In the genomic region with DNA sequence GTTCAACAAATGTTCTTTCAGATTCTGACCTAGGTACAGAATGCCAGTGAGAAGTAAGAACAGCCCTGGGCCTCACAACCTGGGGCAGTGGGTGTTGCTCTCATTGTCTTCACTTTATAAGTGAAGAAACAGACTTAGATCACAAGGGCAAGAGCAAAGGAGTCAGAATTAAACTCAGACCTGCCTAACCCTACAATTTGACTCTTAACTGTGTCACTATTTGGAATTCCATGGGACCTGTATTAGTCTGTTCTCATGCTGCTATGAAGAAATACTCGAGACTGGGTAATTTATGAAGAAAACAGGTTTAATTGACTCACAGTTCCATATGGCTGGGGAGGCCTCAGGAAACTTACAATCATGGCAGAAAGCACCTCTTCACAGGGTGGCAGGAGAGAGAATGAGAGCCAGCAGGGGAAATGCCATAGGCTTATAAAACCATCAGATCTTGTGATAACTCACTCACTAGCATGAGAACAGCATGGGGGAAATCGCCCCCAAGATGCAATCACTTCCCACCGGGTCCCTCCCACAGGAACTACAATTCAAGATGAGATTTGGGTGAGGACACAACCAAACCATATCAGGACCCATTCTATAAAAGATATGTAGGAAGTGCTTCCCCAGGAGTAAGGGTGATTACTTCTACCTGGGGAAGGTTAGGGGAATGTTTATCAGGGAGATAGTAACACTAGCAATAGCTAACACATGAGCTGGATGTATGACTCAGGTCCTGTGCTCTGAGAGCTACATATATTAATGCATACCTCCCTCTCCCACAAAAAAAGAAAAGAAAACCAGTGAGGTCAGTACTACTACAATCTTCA, we compare ENCODE assay signal across 20 cellular contexts.
A peak's percentile ranks its signal among the peaks of the same experiment; 100 is the strongest.
DNase-seq lines count a peak whose midpoint lies in the region; ATAC-seq, FAIRE-seq and TF ChIP-seq lines count a peak whose summit lies in the region.
"Had no signal": no experiment of that assay in that cellular context is flagged by ENCODE, and none has a peak within 500 bp of the region (broad histone marks: within the 10 kb centered on the region; RNA-seq: fewer than 3 reads in every experiment).

No MANE protein-coding gene starts in this region.

- no peak overlapping the region for H3K14ac ChIP-seq in trophoblast cell (ENCODE audit: low read length)

- no peak overlapping the region for H4K91ac ChIP-seq in trophoblast cell (ENCODE audit: low read depth, low read length)

- H3K23ac ChIP-seq in trophoblast cell (ENCODE audit: low read length) = no peak overlapping the region

- in situ Hi-C loops in GM23248 (cut with MboI) = no loop called here
- in situ Hi-C loops in mammary epithelial cell (cut with MboI; ENCODE audit: low sequenced_read_pairs in 2 of 2) = no loop called here

- peaks cover 0 to 3% (median 0%) of the 10 kb centered on the region in 8 donors for H3K9me3 Mint-ChIP-seq in CD4-positive, alpha-beta memory T cell

- POLR2A ChIA-PET in CD4-positive, alpha-beta memory T cell (lab: Charles Lee; ENCODE audit: partially characterized antibody) = no interaction called here

- 69 to 73% methylated on average over 3 of the region's 3 CpGs for WGBS in GM23248 (ENCODE audit: low coverage in 1 of 2, low lambda C conversion rate in 2 of 2, missing lambda C conversion rate in 2 of 2), 2 experiments
- 63% methylated on average over 3 of the region's 3 CpGs for WGBS in mammary epithelial cell (ENCODE audit: low coverage, missing lambda C conversion rate)
- no CpG with 5 or more reads among the region's 3 CpGs for WGBS in trophoblast cell (ENCODE audit: extremely low coverage, insufficient coverage, insufficient read length)

- CTCF ChIA-PET in mammary epithelial cell (lab: Charles Lee; ENCODE audit: low non-redundant PET) = interaction anchor here (0.6 kb wide), 1 partner anchor 166 kb away, joined by 4 read pairs; no protein-coding TSS in a partner anchor
- CTCF ChIA-PET in CD4-positive, alpha-beta memory T cell (lab: Charles Lee; ENCODE audit: partially characterized antibody) = no interaction called here

- H2BK120ac ChIP-seq in trophoblast cell (ENCODE audit: insufficient read depth, low read length, poor library complexity) = no peak overlapping the region

- no peaks in the 10 kb centered on the region for H3K79me2 ChIP-seq in GM23248 (ENCODE audit: insufficient read depth)
- H3K79me2 ChIP-seq in mammary epithelial cell (ENCODE audit: insufficient read depth, low read length) = peaks cover 3% of the 10 kb centered on the region
- no peaks in the 10 kb centered on the region for H3K79me2 ChIP-seq in trophoblast cell (ENCODE audit: control insufficient read depth, insufficient read depth, low read length, poor library complexity)

- no peaks in the 10 kb centered on the region for H3K36me3 Mint-ChIP-seq in CD4-positive, alpha-beta memory T cell
- H3K36me3 Mint-ChIP-seq: IgD-negative memory B cell had no signal

- dilution Hi-C loops in mammary epithelial cell (cut with HindIII; ENCODE audit: low sequenced_read_pairs) = no loop called here

- H3K18ac ChIP-seq in trophoblast cell (ENCODE audit: low read length) = no peak overlapping the region

- H2BK12ac ChIP-seq in trophoblast cell (ENCODE audit: low read length) = no peak overlapping the region

- H3K27ac ChIP-seq in GM23248 (no peak overlapping the region), mammary epithelial cell (ENCODE audit: insufficient read depth, low read depth, low read length) (peak overlapping the region; percentile 76), trophoblast cell (ENCODE audit: low read depth, low read length) (no peak overlapping the region)
- no peak overlapping the region for H3K27ac ChIP-seq in CD4-positive, alpha-beta memory T cell (ENCODE audit: low read depth, low read length)
- H3K27ac ChIP-seq: C4-2B, psoas muscle had no signal

- H4K20me1 ChIP-seq in GM23248 (ENCODE audit: insufficient read depth) (no peaks in the 10 kb centered on the region), mammary epithelial cell (ENCODE audit: insufficient read depth, low read length) (no peaks in the 10 kb centered on the region)

- no peaks in the 10 kb centered on the region for H3K4me1 Mint-ChIP-seq in CD4-positive, alpha-beta memory T cell

- H3K27ac Mint-ChIP-seq in CD4-positive, alpha-beta memory T cell = no peak overlapping the region
- H3K27ac Mint-ChIP-seq: IgD-negative memory B cell had no signal

- peaks cover 61% of the 10 kb centered on the region for H3K4me1 ChIP-seq in GM23248 (ENCODE audit: insufficient read depth)
- H3K4me1 ChIP-seq in mammary epithelial cell (ENCODE audit: insufficient read depth, low read length) = peaks cover 81% of the 10 kb centered on the region
- peaks cover 0 to 2% of the 10 kb centered on the region in 2 experiments for H3K4me1 ChIP-seq in trophoblast cell (ENCODE audit: control insufficient read depth in 1 of 2, insufficient read depth in 2 of 2, low read length in 2 of 2)
- no peaks in the 10 kb centered on the region for H3K4me1 ChIP-seq in CD4-positive, alpha-beta memory T cell (ENCODE audit: insufficient read depth, low read length)
- H3K4me1 ChIP-seq: psoas muscle had no signal

- no peak overlapping the region for H2BK5ac ChIP-seq in trophoblast cell (ENCODE audit: low read depth, low read length, poor library complexity)

- ATAC-seq in GM21360 (IDR thresholded peaks at IDR 0.05; ENCODE audit: unreplicated experiment) (no peak), GM18907 (IDR thresholded peaks at IDR 0.05; ENCODE audit: unreplicated experiment) (no peak)
- ATAC-seq: left ventricle myocardium superior, psoas muscle had no signal

- H2AFZ ChIP-seq in GM23248 = no peak overlapping the region
- H2AFZ ChIP-seq in mammary epithelial cell (ENCODE audit: low read depth, low read length) = no peak overlapping the region
- no peak overlapping the region for H2AFZ ChIP-seq in trophoblast cell (ENCODE audit: insufficient read depth, low read length, poor library complexity)

- no peaks in the 10 kb centered on the region for H3K36me3 ChIP-seq in GM23248 (ENCODE audit: low read depth)
- H3K36me3 ChIP-seq in mammary epithelial cell (ENCODE audit: insufficient read depth, low read length) = no peaks in the 10 kb centered on the region
- no peaks in the 10 kb centered on the region for H3K36me3 ChIP-seq in trophoblast cell (ENCODE audit: control insufficient read depth in 1 of 2, insufficient read depth in 2 of 2, low read length in 2 of 2)
- H3K36me3 ChIP-seq in CD4-positive, alpha-beta memory T cell (ENCODE audit: insufficient read depth, low read length) = no peaks in the 10 kb centered on the region

- H3K79me1 ChIP-seq in trophoblast cell (ENCODE audit: low read length) = no peaks in the 10 kb centered on the region

- H3K4ac ChIP-seq in trophoblast cell (ENCODE audit: low read depth, low read length) = no peak overlapping the region

- H3K27me3 Mint-ChIP-seq in CD4-positive, alpha-beta memory T cell = no peaks in the 10 kb centered on the region

- no peaks in the 10 kb centered on the region for H3K9me2 ChIP-seq in GM23248 (ENCODE audit: insufficient read depth)

- H3K27me3 ChIP-seq in GM23248 (replicated peaks; ENCODE audit: insufficient read depth) = no peaks in the 10 kb centered on the region
- H3K27me3 ChIP-seq in mammary epithelial cell (ENCODE audit: insufficient read depth, low read length) = no peaks in the 10 kb centered on the region
- no peaks in the 10 kb centered on the region for H3K27me3 ChIP-seq in trophoblast cell (ENCODE audit: insufficient read depth, low read length)
- H3K27me3 ChIP-seq in CD4-positive, alpha-beta memory T cell (ENCODE audit: insufficient read depth, low read length) = no peaks in the 10 kb centered on the region

- BruUV-seq in mammary epithelial cell (replicated peaks; lab: Mats Ljungman, UMichigan) = TSS peak; percentile 30

- H3K4me3 ChIP-seq in GM23248 (no peak overlapping the region), mammary epithelial cell (replicated peaks in 1 of 3; ENCODE audit: insufficient read depth in 1 of 3, low read depth in 2 of 3, low read length in 3 of 3) (no peak overlapping the region), trophoblast cell (ENCODE audit: low read depth, low read length) (no peak overlapping the region)
- no peak overlapping the region for H3K4me3 ChIP-seq in CD4-positive, alpha-beta memory T cell (ENCODE audit: low read length in 2 of 2)
- H3K4me3 ChIP-seq: psoas muscle had no signal

- intact Hi-C loops in mammary epithelial cell (cut with micrococcal nuclease) = loop anchor here (1.0 kb wide), 2 partner anchors 29 to 30 kb away; no protein-coding TSS in a partner anchor
- intact Hi-C loops in CD4-positive, alpha-beta memory T cell (cut with micrococcal nuclease) = no loop called here

- H3F3A ChIP-seq in GM23248 (ENCODE audit: insufficient read depth) = peaks cover 40% of the 10 kb centered on the region

- H4K8ac ChIP-seq in trophoblast cell (ENCODE audit: low read depth, low read length) = no peak overlapping the region

- no peak overlapping the region for H2AK5ac ChIP-seq in trophoblast cell (ENCODE audit: low read length)

- peak overlapping the region; percentile 26 for H3K4me2 ChIP-seq in GM23248 (ENCODE audit: unreplicated experiment)
- no peak overlapping the region for H3K4me2 ChIP-seq in mammary epithelial cell (ENCODE audit: insufficient read depth, low read depth, low read length)
- no peak overlapping the region for H3K4me2 ChIP-seq in trophoblast cell (ENCODE audit: low read length)

- no peak for TF ChIP-seq CTCF in mammary epithelial cell (conservative IDR thresholded peaks at IDR 0.05 in 1 of 2, IDR thresholded peaks at IDR 0.05 in 1 of 2; ENCODE audit: extremely low read depth in 1 of 2, insufficient read depth in 1 of 2, low read depth in 1 of 2, low read length in 2 of 2)

- DNase-seq in GM23248 = peak; percentile 71
- DNase-seq in RCC 7860 (ENCODE audit: low spot score) = peak; percentile 92
- peak; percentile 86 for DNase-seq in mammary epithelial cell
- peak; percentile 65 to 93 for DNase-seq in trophoblast cell
- DNase-seq in stimulated activated CD4-positive, alpha-beta T cell treated with anti-CD3 and anti-CD28 coated beads, Interleukin-1b, Interleukin-23, amount 100 ng/mL, for 48 hours = no peak
- DNase-seq in CD4-positive, alpha-beta memory T cell = no peak
- DNase-seq: activated naive CD4-positive, alpha-beta T cell treated with anti-CD3 and anti-CD28 coated beads, Interleukin-2, amount 50 U/mL, for 16 hours; cerebellar nuclear complex; erythroblast; hypothalamus; left ventricle myocardium superior; NCI-H1417; NCI-H446; psoas muscle; stimulated activated CD8-positive, alpha-beta memory T cell treated with anti-CD3 and anti-CD28 coated beads, Interleukin-4, amount 100 ng/mL, for 48 hours had no signal

- H3K9me3 ChIP-seq in GM23248 (ENCODE audit: low read depth) = no peaks in the 10 kb centered on the region
- H3K9me3 ChIP-seq in mammary epithelial cell (replicated peaks; ENCODE audit: insufficient read depth, low read length) = no peaks in the 10 kb centered on the region
- no peaks in the 10 kb centered on the region for H3K9me3 ChIP-seq in trophoblast cell (ENCODE audit: insufficient read depth, low read depth, low read length)
- H3K9me3 ChIP-seq in CD4-positive, alpha-beta memory T cell (ENCODE audit: control insufficient read depth in 1 of 2, low read length in 2 of 2) = no peaks in the 10 kb centered on the region
- H3K9me3 ChIP-seq: psoas muscle had no signal

- H3K4me3 Mint-ChIP-seq in CD4-positive, alpha-beta memory T cell = no peak overlapping the region

- no peak overlapping the region for H4K12ac ChIP-seq in trophoblast cell (ENCODE audit: low read depth, low read length)

- FAIRE-seq in RCC 7860 (lab: Jason Lieb, UNC) = peak; percentile 52
- FAIRE-seq: G401.6 had no signal

- no peak overlapping the region for H3K9ac ChIP-seq in GM23248
- H3K9ac ChIP-seq in mammary epithelial cell (ENCODE audit: insufficient read depth, low read length) = no peak overlapping the region
- H3K9ac ChIP-seq in trophoblast cell (ENCODE audit: low read length) = no peak overlapping the region

Comparison
In these comparisons a context has a peak if more than half of its experiments do, and no peak if none do; other contexts are left out.
1. DNase-seq: peak in GM23248 (single experiment), RCC 7860 (single experiment), mammary epithelial cell (single experiment) and trophoblast cell (2 of 2); none in stimulated activated CD4-positive, alpha-beta T cell treated with anti-CD3 and anti-CD28 coated beads, Interleukin-1b, Interleukin-23, amount 100 ng/mL, for 48 hours (single experiment) and CD4-positive, alpha-beta memory T cell (0 of 5).